Comparison of ENCODE assay signal across 8 cellular contexts in genomic region chr19:43754562-43755255, GRCh38. TPM values are rescaled to one million over a fixed set of nuclear protein-coding genes. Genes with fewer than 3 reads are reported as not detected.
DNase-seq lines count a peak whose midpoint lies in the region; ATAC-seq lines count a peak whose summit lies in the region.

TSS of gene SMG9 (minus strand) at chr19:43754962. CDS start at chr19:43750741, 4,221 bp downstream.

- ATAC-seq in GM19372 (IDR thresholded peaks at IDR 0.05; ENCODE audit: low read depth, unreplicated experiment), result peak; percentile 69
- ATAC-seq in HG03521 (IDR thresholded peaks at IDR 0.05; ENCODE audit: unreplicated experiment), result peak; percentile 65
- peak; percentile 93 for ATAC-seq in left lobe of liver

- peak; percentile 90 to 99 (median 96) for DNase-seq in C1 segment of cervical spinal cord (lab: John Stamatoyannopoulos, UW)
- DNase-seq in NCI-H748 (lab: John Stamatoyannopoulos, UW; ENCODE audit: unreplicated experiment), result peak; percentile 98
- peak; percentile 99 for DNase-seq in activated CD4-positive, alpha-beta T cell treated with anti-CD3 and anti-CD28 coated beads, Interleukin-2, amount 50 U/mL, for 1 hour
- DNase-seq in dedifferentiated amniotic fluid mesenchymal stem cell (ENCODE audit: extremely low spot score), result peak; percentile 97
- DNase-seq in left lobe of liver (ENCODE audit: low spot score), result peak; percentile 99
- DNase-seq in stimulated activated CD4-positive, alpha-beta T cell treated with anti-CD3 and anti-CD28 coated beads, Interleukin-2, amount 100 ng/mL, for 24 hours, result peak; percentile 97 to 98

RNA-seq across cellular contexts. Expression of gene SMG9, which starts in this region (rescaled TPM):
- 13.2 TPM for total RNA-seq in left lobe of liver

Comparison
In these comparisons a context has a peak if more than half of its experiments do, and no peak if none do; other contexts are left out.
1. Peak in every context shown above with its lines: DNase-seq and ATAC-seq.